Comparison of ENCODE assay signal across 16 cellular contexts in genomic region chr22:50443801-50444625, GRCh38. TPM values are rescaled to one million over a fixed set of nuclear protein-coding genes. Genes with fewer than 3 reads are reported as not detected.
DNase-seq lines count a peak whose midpoint lies in the region; ATAC-seq and TF ChIP-seq lines count a peak whose summit lies in the region.
"Had no signal": no experiment of that assay in that cellular context is flagged by ENCODE, and none has a peak within 500 bp of the region (broad histone marks: within the 10 kb centered on the region; RNA-seq: fewer than 3 reads in every experiment).

No MANE protein-coding gene starts in this region.

- H3K4me1 ChIP-seq in CD8-positive, alpha-beta memory T cell (ENCODE audit: insufficient read depth, low read length): peaks cover 19% of the 10 kb centered on the region
- peaks cover 48% of the 10 kb centered on the region for H3K4me1 ChIP-seq in OCI-LY1 (ENCODE audit: insufficient read depth, low read length, severe bottlenecking)
- H3K4me1 ChIP-seq in duodenal mucosa (ENCODE audit: control insufficient read depth in 1 of 2, insufficient read depth in 2 of 2, low read length in 2 of 2): peaks cover 7 to 16% of the 10 kb centered on the region in 2 donors
- H3K4me1 ChIP-seq: body of pancreas, HAP-1 had no signal

- peaks cover 0 to 64% (median 4%) of the 10 kb centered on the region in 3 donors for H3K36me3 Mint-ChIP-seq in CD8-positive, alpha-beta memory T cell

- H3K27ac Mint-ChIP-seq in CD8-positive, alpha-beta memory T cell: peak overlapping the region; percentile 80 to 95 (median 86)
- H3K27ac Mint-ChIP-seq: activated T-helper 2 cell treated with anti-CD3 and anti-CD28 coated beads, Interferon-gamma antibody, Interleukin-2, Interleukin-4, amounts not matched to agents 10 μg/mL and 5 μg/mL and 100 μg/mL, durations not matched to agents 14 hours and 24 hours and 36 hours had no signal

- POLR2A ChIA-PET in CD8-positive, alpha-beta memory T cell (lab: Charles Lee): interaction anchor here (0.6 to 1.8 kb wide), 3 partner anchors 28 to 184 kb away, joined by 3 to 5 read pairs (median 5); partner anchors contain the start of gene SCO2

- no peak overlapping the region; the same call in 1 of the 2 replicates for H3K9ac ChIP-seq in OCI-LY1 (ENCODE audit: low read length)
- H3K9ac ChIP-seq in duodenal mucosa (ENCODE audit: low read depth in 1 of 2, low read length in 2 of 2): no peak overlapping the region

- no peaks in the 10 kb centered on the region for H3K9me3 Mint-ChIP-seq in CD8-positive, alpha-beta memory T cell
- H3K9me3 Mint-ChIP-seq: activated T-helper 2 cell treated with anti-CD3 and anti-CD28 coated beads, Interferon-gamma antibody, Interleukin-2, Interleukin-4, amounts not matched to agents 10 μg/mL and 5 μg/mL and 100 μg/mL, durations not matched to agents 14 hours and 24 hours and 36 hours had no signal

- H3K27ac ChIP-seq in CD8-positive, alpha-beta memory T cell (ENCODE audit: low read depth, low read length): no peak overlapping the region
- peak overlapping the region; percentile 97 for H3K27ac ChIP-seq in OCI-LY1 (ENCODE audit: low read depth, low read length, poor library complexity, severe bottlenecking)
- H3K27ac ChIP-seq in duodenal mucosa (ENCODE audit: low read depth, low read length): peak overlapping the region; percentile 13
- H3K27ac ChIP-seq: C4-2B had no signal

- ATAC-seq in omental fat pad (ENCODE audit: low FRiP score): peak; percentile 4
- no peak for ATAC-seq in HG02870 (IDR thresholded peaks at IDR 0.05; ENCODE audit: unreplicated experiment)
- no peak for ATAC-seq in GM21360 (IDR thresholded peaks at IDR 0.05; ENCODE audit: unreplicated experiment)
- no peak for ATAC-seq in HG02885 (IDR thresholded peaks at IDR 0.05; ENCODE audit: poor library complexity, unreplicated experiment)
- ATAC-seq: activated CD4-positive, alpha-beta T cell treated with anti-CD3 and anti-CD28 coated beads for 36 hours; body of pancreas had no signal

- TF ChIP-seq CTCF in OCI-LY1 (IDR thresholded peaks at IDR 0.05; ENCODE audit: low read length): no peak
- no peak for TF ChIP-seq CTCF in omental fat pad (IDR thresholded peaks at IDR 0.05)
- no peak for TF ChIP-seq CTCF in GM13976 (IDR thresholded peaks at IDR 0.05; ENCODE audit: borderline replicate concordance, control extremely low read depth, extremely low read depth, insufficient read depth, missing control alignments)

- H3F3A ChIP-seq in OCI-LY1 (ENCODE audit: insufficient read depth, low read length): no peaks in the 10 kb centered on the region

- peaks cover 22 to 38% (median 24%) of the 10 kb centered on the region in 3 donors for H3K4me1 Mint-ChIP-seq in CD8-positive, alpha-beta memory T cell

- no peak overlapping the region for H3K4me3 Mint-ChIP-seq in CD8-positive, alpha-beta memory T cell
- H3K4me3 Mint-ChIP-seq: activated CD4-positive, alpha-beta T cell treated with anti-CD3 and anti-CD28 coated beads for 36 hours had no signal

- H3K27me3 Mint-ChIP-seq in CD8-positive, alpha-beta memory T cell: no peaks in the 10 kb centered on the region
- H3K27me3 Mint-ChIP-seq: activated CD4-positive, alpha-beta T cell treated with anti-CD3 and anti-CD28 coated beads for 36 hours had no signal

- no peak overlapping the region for H3K4me3 ChIP-seq in CD8-positive, alpha-beta memory T cell (ENCODE audit: low read length)
- H3K4me3 ChIP-seq in OCI-LY1 (ENCODE audit: low read depth, low read length, poor library complexity, severe bottlenecking) (no peak overlapping the region), duodenal mucosa (ENCODE audit: low read depth in 1 of 2, low read length in 2 of 2) (no peak overlapping the region)
- H3K4me3 ChIP-seq: body of pancreas, HAP-1 had no signal

- H3K36me3 ChIP-seq in CD8-positive, alpha-beta memory T cell (ENCODE audit: insufficient read depth, low read length): peaks cover 18% of the 10 kb centered on the region
- H3K36me3 ChIP-seq in OCI-LY1 (ENCODE audit: insufficient read depth, low read length) (peaks cover 75% of the 10 kb centered on the region), duodenal mucosa (ENCODE audit: control insufficient read depth in 1 of 2, insufficient read depth in 2 of 2, low read length in 2 of 2) (peaks cover 10 to 66% of the 10 kb centered on the region in 2 donors)

- H3K27me3 ChIP-seq in CD8-positive, alpha-beta memory T cell (ENCODE audit: insufficient read depth, low read length, poor library complexity, severe bottlenecking): no peaks in the 10 kb centered on the region
- no peaks in the 10 kb centered on the region for H3K27me3 ChIP-seq in OCI-LY1 (ENCODE audit: insufficient read depth, low read length)
- H3K27me3 ChIP-seq in duodenal mucosa (ENCODE audit: control insufficient read depth in 1 of 2, insufficient read depth in 2 of 2, low read length in 2 of 2): no peaks in the 10 kb centered on the region
- H3K27me3 ChIP-seq: body of pancreas had no signal

- DNase-seq in CD8-positive, alpha-beta memory T cell: peak in 1 of 5 donors; percentile 47
- DNase-seq in omental fat pad (ENCODE audit: low spot score) (no peak), GM13976 (ENCODE audit: low spot score) (no peak)
- DNase-seq: activated CD4-positive, alpha-beta T cell treated with anti-CD3 and anti-CD28 coated beads for 36 hours; NCI-H2171 treated with DMSO at 0.1 percent for 48 hours; stimulated activated CD4-positive, alpha-beta T cell treated with anti-CD3 and anti-CD28 coated beads, Interleukin-2, amount 100 ng/mL, for 48 hours; T-helper 2 cell had no signal

- no peak overlapping the region for H2AFZ ChIP-seq in OCI-LY1 (ENCODE audit: low read length)

- H3K9me3 ChIP-seq in CD8-positive, alpha-beta memory T cell (ENCODE audit: low read length): no peaks in the 10 kb centered on the region
- H3K9me3 ChIP-seq in OCI-LY1 (ENCODE audit: low read length) (no peaks in the 10 kb centered on the region), duodenal mucosa (ENCODE audit: control insufficient read depth in 1 of 2, low read length in 2 of 2) (no peaks in the 10 kb centered on the region)
- H3K9me3 ChIP-seq: body of pancreas, HAP-1 had no signal

- in situ Hi-C loops in GM13976 (cut with MboI; ENCODE audit: low sequenced_read_pairs, unreplicated experiment): no loop called here

- H3K9me2 ChIP-seq in OCI-LY1 (ENCODE audit: low read depth, low read length): no peaks in the 10 kb centered on the region

- H3K4me2 ChIP-seq in OCI-LY1 (ENCODE audit: low read length): no peak overlapping the region

- no peaks in the 10 kb centered on the region for H4K20me1 ChIP-seq in OCI-LY1 (ENCODE audit: insufficient read depth, low read length)

- H3K79me2 ChIP-seq in OCI-LY1 (ENCODE audit: insufficient read depth, low read length): no peaks in the 10 kb centered on the region

- CTCF ChIA-PET in CD8-positive, alpha-beta memory T cell (lab: Charles Lee): interaction anchor here (2.0 to 3.1 kb wide), 5 partner anchors 26 to 176 kb away, joined by 6 to 14 read pairs (median 9); partner anchors contain the start of gene SCO2

RNA-seq across cellular contexts. Expression of gene SBF1, which starts 30.8 kb away (rescaled TPM):
- 100 to 1,000 TPM; 144 to 150 TPM for total RNA-seq in CD8-positive, alpha-beta memory T cell
- 43.8 TPM for polyA plus RNA-seq in CD8-positive, alpha-beta memory T cell
- total RNA-seq in omental fat pad: 10 to 100 TPM; 37.5 to 66.8 (median 43.8) TPM

RNA-seq across cellular contexts. Expression of gene ADM2, which starts 37.3 kb away (rescaled TPM):
- 1 to 10 TPM; 3.4 to 3.5 TPM for total RNA-seq in CD8-positive, alpha-beta memory T cell
- polyA plus RNA-seq in CD8-positive, alpha-beta memory T cell: 0.24 TPM
- under 1 TPM in 1 of 4 donors, not detected in 3; 0.12 TPM for total RNA-seq in omental fat pad

RNA-seq across cellular contexts. Expression of gene MIOX, which starts 42.6 kb away (rescaled TPM):
- total RNA-seq in CD8-positive, alpha-beta memory T cell: under 1 TPM in 1 of 2 experiments, not detected in 1; 0.31 TPM
- not detected for polyA plus RNA-seq in CD8-positive, alpha-beta memory T cell
- not detected for total RNA-seq in omental fat pad
- total RNA-seq: activated T-helper 2 cell treated with anti-CD3 and anti-CD28 coated beads, Interferon-gamma antibody, Interleukin-2, Interleukin-4, amounts not matched to agents 10 μg/mL and 5 μg/mL and 100 μg/mL, durations not matched to agents 14 hours and 24 hours and 36 hours; body of pancreas had no signal
